Comparison of ENCODE assay signal across 15 cellular contexts in genomic region chr9:110030632-110031031, GRCh38.
A peak's percentile ranks its signal among the peaks of the same experiment; 100 is the strongest.
DNase-seq lines count a peak whose midpoint lies in the region; ATAC-seq, FAIRE-seq and TF ChIP-seq lines count a peak whose summit lies in the region.
"Had no signal": no experiment of that assay in that cellular context is flagged by ENCODE, and none has a peak within 500 bp of the region (broad histone marks: within the 10 kb centered on the region; RNA-seq: fewer than 3 reads in every experiment).

No MANE protein-coding gene starts in this region.

- 39% methylated on average over 3 of the region's 3 CpGs for WGBS in smooth muscle cell (ENCODE audit: low lambda C conversion rate)

- H3K4me1 Mint-ChIP-seq in T-helper 17 cell: peaks cover 16% of the 10 kb centered on the region

- H3K9me3 ChIP-seq in HEK293 (ENCODE audit: control insufficient read depth, insufficient read depth, low read depth, low read length): no peaks in the 10 kb centered on the region
- no peaks in the 10 kb centered on the region for H3K9me3 ChIP-seq in T-helper 17 cell (ENCODE audit: control insufficient read depth, low read length, poor library complexity, severe bottlenecking)
- H3K9me3 ChIP-seq in smooth muscle cell (replicated peaks; ENCODE audit: low read depth): no peaks in the 10 kb centered on the region

- H3K79me2 ChIP-seq in smooth muscle cell (ENCODE audit: low read depth): no peaks in the 10 kb centered on the region

- H3K4me3 ChIP-seq in HEK293 (ENCODE audit: low read depth, low read length) (no peak overlapping the region), fibroblast of mammary gland (ENCODE audit: control insufficient read depth, low read depth, low read length) (no peak overlapping the region), smooth muscle cell (no peak overlapping the region)

- no peak for DNase-seq in T-helper 17 cell
- DNase-seq in fibroblast of mammary gland (ENCODE audit: low read depth): peak; percentile 50
- DNase-seq in smooth muscle cell (lab: John Stamatoyannopoulos, UW; ENCODE audit: unreplicated experiment): no peak
- DNase-seq in NCI-H2227 treated with DMSO at 0.1 percent for 48 hours (lab: John Stamatoyannopoulos, UW): no peak
- no peak for DNase-seq in SKM-1 treated with dmso at 0.1 percent for 144 hours (lab: John Stamatoyannopoulos, UW; ENCODE audit: unreplicated experiment)
- DNase-seq in HTR-8/SVneo (ENCODE audit: insufficient read length, low spot score): no peak
- DNase-seq: activated CD8-positive, alpha-beta memory T cell treated with anti-CD3 and anti-CD28 coated beads, Interleukin-2, amount 50 U/mL, for 4 hours; activated naive CD8-positive, alpha-beta T cell treated with anti-CD3 and anti-CD28 coated beads, Interleukin-2, amount 50 U/mL, for 24 hours; NCI-H146; Right ventricle myocardium superior; substantia nigra had no signal

- peak overlapping the region; percentile 30 for H3K9ac ChIP-seq in smooth muscle cell (ENCODE audit: low read depth)

- no peak for FAIRE-seq in HTR-8/SVneo (lab: Jason Lieb, UNC)

- no peak overlapping the region for H3K27ac ChIP-seq in HEK293 (ENCODE audit: extremely low read depth, low read depth, low read length)
- H3K27ac ChIP-seq in smooth muscle cell (ENCODE audit: low read depth): peak overlapping the region; percentile 88
- H3K27ac ChIP-seq: VCaP had no signal

- H3F3A ChIP-seq in smooth muscle cell (ENCODE audit: low read depth): peaks cover 12% of the 10 kb centered on the region

- H3K4me3 Mint-ChIP-seq in T-helper 17 cell: no peak overlapping the region
- H3K4me3 Mint-ChIP-seq: activated naive CD8-positive, alpha-beta T cell treated with anti-CD3 and anti-CD28 coated beads, Interleukin-2, amount 50 U/mL, for 24 hours; nephron had no signal

- peak overlapping the region; percentile 34 for H3K4me2 ChIP-seq in smooth muscle cell

- H3K36me3 ChIP-seq in HEK293 (ENCODE audit: control insufficient read depth in 2 of 2, insufficient read depth in 1 of 2, low read length in 2 of 2) (no peaks in the 10 kb centered on the region), smooth muscle cell (ENCODE audit: low read depth) (no peaks in the 10 kb centered on the region)

- no peaks in the 10 kb centered on the region for H3K27me3 Mint-ChIP-seq in T-helper 17 cell
- H3K27me3 Mint-ChIP-seq: activated naive CD8-positive, alpha-beta T cell treated with anti-CD3 and anti-CD28 coated beads, Interleukin-2, amount 50 U/mL, for 24 hours had no signal

- no peak overlapping the region for H2AFZ ChIP-seq in smooth muscle cell (ENCODE audit: low read depth)

- H3K36me3 Mint-ChIP-seq in T-helper 17 cell (ENCODE audit: low read depth): no peaks in the 10 kb centered on the region

- peak; percentile 9 for ATAC-seq in T-helper 17 cell
- ATAC-seq: activated naive CD8-positive, alpha-beta T cell treated with anti-CD3 and anti-CD28 coated beads, Interleukin-2, amount 50 U/mL, for 24 hours; sciatic nerve had no signal

- no peaks in the 10 kb centered on the region for H3K27me3 ChIP-seq in smooth muscle cell (ENCODE audit: low read depth)

- peak overlapping the region; percentile 72 for H3K27ac Mint-ChIP-seq in T-helper 17 cell
- H3K27ac Mint-ChIP-seq: activated naive CD8-positive, alpha-beta T cell treated with anti-CD3 and anti-CD28 coated beads, Interleukin-2, amount 50 U/mL, for 24 hours had no signal

- POLR2A ChIA-PET in HEK293 (lab: Yijun Ruan, JAX): no interaction called here

- CTCF ChIA-PET in HEK293 (lab: Yijun Ruan, JAX): no interaction called here

- peaks cover 2% of the 10 kb centered on the region for H3K4me1 ChIP-seq in HEK293 (ENCODE audit: control insufficient read depth, insufficient read depth, low read length)
- H3K4me1 ChIP-seq in smooth muscle cell (ENCODE audit: low read depth): peaks cover 35% of the 10 kb centered on the region

- no peaks in the 10 kb centered on the region for H4K20me1 ChIP-seq in smooth muscle cell (ENCODE audit: low read depth)

- TF ChIP-seq CTCF in HEK293 (tag by site-specific recombination; IDR thresholded peaks at IDR 0.05) (no peak), fibroblast of mammary gland (conservative IDR thresholded peaks at IDR 0.05; ENCODE audit: control insufficient read depth, insufficient read depth, low read depth, low read length) (no peak), smooth muscle cell (IDR thresholded peaks at IDR 0.05; ENCODE audit: borderline replicate concordance, insufficient read depth, poor library complexity, severe bottlenecking) (no peak)

TF ChIP-seq in HEK293, 187 proteins besides CTCF, POLR2A, EP300 and RAD21:
- no peak for TF ChIP-seq GLIS1 (tag by site-specific recombination; IDR thresholded peaks at IDR 0.05)
- TF ChIP-seq ZNF292 (tag by site-specific recombination; IDR thresholded peaks at IDR 0.05; ENCODE audit: borderline replicate concordance, low read depth): no peak
- peak; percentile 49; the same call in 1 of the 2 replicates for TF ChIP-seq ATF2 (tag by site-specific recombination; IDR thresholded peaks at IDR 0.05; ENCODE audit: low read depth)
- TF ChIP-seq ZNF76 (tag by site-specific recombination; IDR thresholded peaks at IDR 0.05; ENCODE audit: borderline replicate concordance, low read depth): no peak
TF ChIP-seq in HEK293: peak in this region for 1.
